In genomic region chr1:32538887-32539583, GRCh38 we compare ENCODE assay signal across 8 cellular contexts. TPM values are rescaled to one million over a fixed set of nuclear protein-coding genes. Genes with fewer than 3 reads are reported as not detected.
DNase-seq lines count a peak whose midpoint lies in the region; ATAC-seq and TF ChIP-seq lines count a peak whose summit lies in the region.

Gene ZBTB8A, plus strand, starts transcription at chr1:32539427. Its CDS starts 53,505 bp downstream, at chr1:32592932.

- H3K4me3 ChIP-seq in mesodermal cell (ENCODE audit: extremely low read depth, insufficient read depth, low read length, poor library complexity, severe bottlenecking) (peak within 1 kb of the TSS; percentile 58), thoracic aorta (peak within 1 kb of the TSS; percentile 74)

- peak within 1 kb of the TSS; percentile 85 for H3K4me3 Mint-ChIP-seq in WTC11

- ATAC-seq in WTC11, result peak; percentile 43
- no peak for ATAC-seq in thoracic aorta (ENCODE audit: insufficient number of reproducible peaks, low FRiP score, low read depth)
- no peak for ATAC-seq in HG02938 (IDR thresholded peaks at IDR 0.05; ENCODE audit: unreplicated experiment)

- no peak for TF ChIP-seq CTCF in WTC11 (IDR thresholded peaks at IDR 0.05)
- TF ChIP-seq CTCF in thoracic aorta (IDR thresholded peaks at IDR 0.05), result no peak

- H3K27me3 Mint-ChIP-seq in WTC11 (ENCODE audit: low read depth), result peaks cover 23% of the 10 kb centered on the region

- H3K27ac ChIP-seq in epithelial cell of prostate, result peak within 1 kb of the TSS; percentile 57
- H3K27ac ChIP-seq in mesodermal cell (ENCODE audit: low read depth, low read length, severe bottlenecking), result peak within 1 kb of the TSS; percentile 36
- peak within 1 kb of the TSS; percentile 37 to 55 for H3K27ac ChIP-seq in thoracic aorta

- POLR2A ChIA-PET in WTC11 (lab: Charles Lee), result interaction anchor here (1.0 kb wide), 1 partner anchor 112 kb away, joined by 3 read pairs; the partner anchor contains the start of genes RBBP4 and ZBTB8OS

- no peaks in the 10 kb centered on the region for H3K9me3 Mint-ChIP-seq in WTC11

- CTCF ChIA-PET in WTC11 (lab: Charles Lee), result interaction anchor here (0.5 to 0.6 kb wide), 2 partner anchors 15 to 67 kb away, joined by 3 to 5 read pairs; no protein-coding TSS in a partner anchor

- DNase-seq in SKM-1 treated with dmso at 0.1 percent for 144 hours (lab: John Stamatoyannopoulos, UW; ENCODE audit: unreplicated experiment) (peak; percentile 24), SKM-1 (lab: John Stamatoyannopoulos, UW; ENCODE audit: unreplicated experiment) (no peak), NCI-H1694 treated with DMSO at 0.1 percent for 48 hours (lab: John Stamatoyannopoulos, UW) (peak; percentile 73), WTC11 (ENCODE audit: low spot score) (peak; percentile 54), epithelial cell of prostate (ENCODE audit: low read depth, low spot score) (no peak), thoracic aorta (ENCODE audit: low spot score) (peak; percentile 2)

- H3K36me3 Mint-ChIP-seq in WTC11, result no peaks in the 10 kb centered on the region

- H3K36me3 ChIP-seq in mesodermal cell (ENCODE audit: control insufficient read depth, insufficient read depth, low read length) (peaks cover 3% of the 10 kb centered on the region), thoracic aorta (no peaks in the 10 kb centered on the region)

- H3K9me3 ChIP-seq in mesodermal cell (ENCODE audit: control insufficient read depth, low read length) (no peaks in the 10 kb centered on the region), thoracic aorta (no peaks in the 10 kb centered on the region)

- peak within 1 kb of the TSS; percentile 85 for H3K27ac Mint-ChIP-seq in WTC11

- H3K4me1 ChIP-seq in mesodermal cell (ENCODE audit: control insufficient read depth, insufficient read depth, low read length, poor library complexity, severe bottlenecking) (no peaks in the 10 kb centered on the region), thoracic aorta (ENCODE audit: control insufficient read depth in 1 of 2, low read depth in 2 of 2) (peaks cover 3 to 15% of the 10 kb centered on the region in 2 donors)

- peaks cover 19% of the 10 kb centered on the region for H3K4me1 Mint-ChIP-seq in WTC11

- WGBS in mesodermal cell (ENCODE audit: insufficient coverage in 2 of 2), 2 experiments, result 1% methylated on average over 26 to 30 of the region's 33 CpGs

- no peaks in the 10 kb centered on the region for H3K27me3 ChIP-seq in thoracic aorta (replicated peaks; ENCODE audit: insufficient read depth)

TF ChIP-seq in WTC11, 78 proteins besides CTCF, POLR2A, EP300 and RAD21 (continues in another document):
- TF ChIP-seq ATF3 (CRISPR knock-in tag; conservative IDR thresholded peaks at IDR 0.05), result no peak
- no peak for TF ChIP-seq FOXP4 (CRISPR knock-in tag; IDR thresholded peaks at IDR 0.05)
- no peak for TF ChIP-seq CREB1 (CRISPR knock-in tag; IDR thresholded peaks at IDR 0.05)
- no peak for TF ChIP-seq AFF4 (CRISPR knock-in tag; IDR thresholded peaks at IDR 0.05; ENCODE audit: borderline replicate concordance)
- TF ChIP-seq, protein P1, sequence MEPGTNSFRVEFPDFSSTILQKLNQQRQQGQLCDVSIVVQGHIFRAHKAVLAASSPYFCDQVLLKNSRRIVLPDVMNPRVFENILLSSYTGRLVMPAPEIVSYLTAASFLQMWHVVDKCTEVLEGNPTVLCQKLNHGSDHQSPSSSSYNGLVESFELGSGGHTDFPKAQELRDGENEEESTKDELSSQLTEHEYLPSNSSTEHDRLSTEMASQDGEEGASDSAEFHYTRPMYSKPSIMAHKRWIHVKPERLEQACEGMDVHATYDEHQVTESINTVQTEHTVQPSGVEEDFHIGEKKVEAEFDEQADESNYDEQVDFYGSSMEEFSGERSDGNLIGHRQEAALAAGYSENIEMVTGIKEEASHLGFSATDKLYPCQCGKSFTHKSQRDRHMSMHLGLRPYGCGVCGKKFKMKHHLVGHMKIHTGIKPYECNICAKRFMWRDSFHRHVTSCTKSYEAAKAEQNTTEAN (CRISPR knock-in tag; IDR thresholded peaks at IDR 0.05), result no peak
- TF ChIP-seq, protein P2, sequence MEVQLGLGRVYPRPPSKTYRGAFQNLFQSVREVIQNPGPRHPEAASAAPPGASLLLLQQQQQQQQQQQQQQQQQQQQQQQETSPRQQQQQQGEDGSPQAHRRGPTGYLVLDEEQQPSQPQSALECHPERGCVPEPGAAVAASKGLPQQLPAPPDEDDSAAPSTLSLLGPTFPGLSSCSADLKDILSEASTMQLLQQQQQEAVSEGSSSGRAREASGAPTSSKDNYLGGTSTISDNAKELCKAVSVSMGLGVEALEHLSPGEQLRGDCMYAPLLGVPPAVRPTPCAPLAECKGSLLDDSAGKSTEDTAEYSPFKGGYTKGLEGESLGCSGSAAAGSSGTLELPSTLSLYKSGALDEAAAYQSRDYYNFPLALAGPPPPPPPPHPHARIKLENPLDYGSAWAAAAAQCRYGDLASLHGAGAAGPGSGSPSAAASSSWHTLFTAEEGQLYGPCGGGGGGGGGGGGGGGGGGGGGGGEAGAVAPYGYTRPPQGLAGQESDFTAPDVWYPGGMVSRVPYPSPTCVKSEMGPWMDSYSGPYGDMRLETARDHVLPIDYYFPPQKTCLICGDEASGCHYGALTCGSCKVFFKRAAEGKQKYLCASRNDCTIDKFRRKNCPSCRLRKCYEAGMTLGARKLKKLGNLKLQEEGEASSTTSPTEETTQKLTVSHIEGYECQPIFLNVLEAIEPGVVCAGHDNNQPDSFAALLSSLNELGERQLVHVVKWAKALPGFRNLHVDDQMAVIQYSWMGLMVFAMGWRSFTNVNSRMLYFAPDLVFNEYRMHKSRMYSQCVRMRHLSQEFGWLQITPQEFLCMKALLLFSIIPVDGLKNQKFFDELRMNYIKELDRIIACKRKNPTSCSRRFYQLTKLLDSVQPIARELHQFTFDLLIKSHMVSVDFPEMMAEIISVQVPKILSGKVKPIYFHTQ (CRISPR knock-in tag; IDR thresholded peaks at IDR 0.05), result no peak
- TF ChIP-seq, protein P3, sequence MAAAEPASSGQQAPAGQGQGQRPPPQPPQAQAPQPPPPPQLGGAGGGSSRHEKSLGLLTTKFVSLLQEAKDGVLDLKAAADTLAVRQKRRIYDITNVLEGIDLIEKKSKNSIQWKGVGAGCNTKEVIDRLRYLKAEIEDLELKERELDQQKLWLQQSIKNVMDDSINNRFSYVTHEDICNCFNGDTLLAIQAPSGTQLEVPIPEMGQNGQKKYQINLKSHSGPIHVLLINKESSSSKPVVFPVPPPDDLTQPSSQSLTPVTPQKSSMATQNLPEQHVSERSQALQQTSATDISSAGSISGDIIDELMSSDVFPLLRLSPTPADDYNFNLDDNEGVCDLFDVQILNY (CRISPR knock-in tag; IDR thresholded peaks at IDR 0.05), result no peak
- no peak for TF ChIP-seq TCF7 (CRISPR knock-in tag; IDR thresholded peaks at IDR 0.05; ENCODE audit: low read depth)

RNA-seq across cellular contexts. Expression of gene ZBTB8A, which starts in this region (rescaled TPM):
- total RNA-seq in WTC11 (2021) (7.1 to 8.2 TPM (median 7.7 TPM) in 3 replicates), thoracic aorta (1 to 10 TPM; 4.5 to 5.6 TPM)
- 11.8 TPM for polyA plus RNA-seq in mesodermal cell (2013, experiment 1 of 2)
- polyA plus RNA-seq in mesodermal cell (2013, experiment 2 of 2), result 10.8 TPM

Comparison
In these comparisons a context has a peak if more than half of its experiments do, and no peak if none do; other contexts are left out.
1. DNase-seq: peak in SKM-1 treated with dmso at 0.1 percent for 144 hours (single experiment), NCI-H1694 treated with DMSO at 0.1 percent for 48 hours (single experiment), WTC11 (single experiment) and thoracic aorta (single experiment); none in SKM-1 (single experiment) and epithelial cell of prostate (single experiment).
2. Peak in every context shown above with its lines, with median percentiles within 50 percentile points of each other: H3K27ac ChIP-seq.